1 cellular context compared by ENCODE assay signal in genomic region chr4:71221510-71222466, GRCh38.
TF ChIP-seq lines count a peak whose summit lies in the region.

No MANE protein-coding gene starts in this region.

TF ChIP-seq in K562, 482 proteins besides CTCF, POLR2A, EP300 and RAD21 (continued from another document):
- TF ChIP-seq, protein P1, sequence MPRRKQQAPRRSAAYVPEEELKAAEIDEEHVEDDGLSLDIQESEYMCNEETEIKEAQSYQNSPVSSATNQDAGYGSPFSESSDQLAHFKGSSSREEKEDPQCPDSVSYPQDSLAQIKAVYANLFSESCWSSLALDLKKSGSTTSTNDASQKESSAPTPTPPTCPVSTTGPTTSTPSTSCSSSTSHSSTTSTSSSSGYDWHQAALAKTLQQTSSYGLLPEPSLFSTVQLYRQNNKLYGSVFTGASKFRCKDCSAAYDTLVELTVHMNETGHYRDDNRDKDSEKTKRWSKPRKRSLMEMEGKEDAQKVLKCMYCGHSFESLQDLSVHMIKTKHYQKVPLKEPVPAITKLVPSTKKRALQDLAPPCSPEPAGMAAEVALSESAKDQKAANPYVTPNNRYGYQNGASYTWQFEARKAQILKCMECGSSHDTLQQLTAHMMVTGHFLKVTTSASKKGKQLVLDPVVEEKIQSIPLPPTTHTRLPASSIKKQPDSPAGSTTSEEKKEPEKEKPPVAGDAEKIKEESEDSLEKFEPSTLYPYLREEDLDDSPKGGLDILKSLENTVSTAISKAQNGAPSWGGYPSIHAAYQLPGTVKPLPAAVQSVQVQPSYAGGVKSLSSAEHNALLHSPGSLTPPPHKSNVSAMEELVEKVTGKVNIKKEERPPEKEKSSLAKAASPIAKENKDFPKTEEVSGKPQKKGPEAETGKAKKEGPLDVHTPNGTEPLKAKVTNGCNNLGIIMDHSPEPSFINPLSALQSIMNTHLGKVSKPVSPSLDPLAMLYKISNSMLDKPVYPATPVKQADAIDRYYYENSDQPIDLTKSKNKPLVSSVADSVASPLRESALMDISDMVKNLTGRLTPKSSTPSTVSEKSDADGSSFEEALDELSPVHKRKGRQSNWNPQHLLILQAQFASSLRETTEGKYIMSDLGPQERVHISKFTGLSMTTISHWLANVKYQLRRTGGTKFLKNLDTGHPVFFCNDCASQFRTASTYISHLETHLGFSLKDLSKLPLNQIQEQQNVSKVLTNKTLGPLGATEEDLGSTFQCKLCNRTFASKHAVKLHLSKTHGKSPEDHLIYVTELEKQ (CRISPR knock-in tag; IDR thresholded peaks at IDR 0.05), result no peak
- no peak for TF ChIP-seq TOE1 (IDR thresholded peaks at IDR 0.05; ENCODE audit: borderline replicate concordance)
- TF ChIP-seq TOE1 (CRISPR knock-in tag; IDR thresholded peaks at IDR 0.05; ENCODE audit: borderline replicate concordance, low read depth), result no peak
- no peak for TF ChIP-seq ZNF518B (CRISPR knock-in tag; IDR thresholded peaks at IDR 0.05)
